Comparison of ENCODE assay signal across 9 cellular contexts in genomic region chr1:64474639-64475038, GRCh38. TPM values are rescaled to one million over a fixed set of nuclear protein-coding genes. Genes with fewer than 3 reads are reported as not detected.
DNase-seq lines count a peak whose midpoint lies in the region; ATAC-seq, FAIRE-seq and TF ChIP-seq lines count a peak whose summit lies in the region.
"Had no signal": no experiment of that assay in that cellular context is flagged by ENCODE, and none has a peak within 500 bp of the region (broad histone marks: within the 10 kb centered on the region; RNA-seq: fewer than 3 reads in every experiment).

No MANE protein-coding gene starts in this region.

- no peaks in the 10 kb centered on the region for H3K9me3 Mint-ChIP-seq in activated naive CD4-positive, alpha-beta T cell treated with anti-CD3 and anti-CD28 coated beads, Interleukin-2, amount 50 U/mL, for 72 hours
- H3K9me3 Mint-ChIP-seq: effector memory CD8-positive, alpha-beta T cell had no signal

- DNase-seq in HUDEP-2 (lab: John Stamatoyannopoulos, UW; ENCODE audit: unreplicated experiment in 76 of 76) = peak in 52 of 76 experiments; percentile 2 to 73 (median 32)
- DNase-seq in SK-N-SH = peak; percentile 24
- no peak for DNase-seq in cardiac muscle cell (ENCODE audit: low read depth in 1 of 2, low spot score in 1 of 2)
- DNase-seq in renal cortical epithelial cell (ENCODE audit: low read depth) = peak; percentile 70
- DNase-seq in inferior parietal cortex (ENCODE audit: extremely low spot score) = no peak
- DNase-seq in NCI-H187 (lab: John Stamatoyannopoulos, UW) = no peak
- no peak for DNase-seq in activated naive CD4-positive, alpha-beta T cell treated with anti-CD3 and anti-CD28 coated beads, Interleukin-2, amount 50 U/mL, for 72 hours (ENCODE audit: low spot score in 2 of 2)
- no peak for DNase-seq in frontal cortex (ENCODE audit: low spot score in 2 of 2)
- DNase-seq: effector memory CD8-positive, alpha-beta T cell had no signal

- H3K9ac ChIP-seq in SK-N-SH = no peak overlapping the region

- H3F3A ChIP-seq in SK-N-SH (replicated peaks; ENCODE audit: insufficient read depth) = peaks cover 10% of the 10 kb centered on the region

- H3K36me3 Mint-ChIP-seq in activated naive CD4-positive, alpha-beta T cell treated with anti-CD3 and anti-CD28 coated beads, Interleukin-2, amount 50 U/mL, for 72 hours = peaks cover 0 to 4% of the 10 kb centered on the region in 2 donors

- H3K4me3 ChIP-seq in SK-N-SH (ENCODE audit: low read depth in 2 of 2, low read length in 1 of 2) (no peak overlapping the region), cardiac muscle cell (peak overlapping the region; percentile 5)

- no peaks in the 10 kb centered on the region for H3K9me2 ChIP-seq in SK-N-SH

- FAIRE-seq in frontal cortex (lab: Jason Lieb, UNC) = no peak

- CTCF ChIA-PET in SK-N-SH (lab: Yijun Ruan, JAX) = interaction anchor here (0.9 to 1.4 kb wide), 3 partner anchors 27 to 205 kb away, joined by 3 to 6 read pairs (median 4); no protein-coding TSS in a partner anchor

- POLR2A ChIA-PET in SK-N-SH (lab: Yijun Ruan, JAX) = interaction anchor here (0.6 kb wide), 1 partner anchor 604 kb away, joined by 3 read pairs; no protein-coding TSS in a partner anchor

- peaks cover 22 to 28% of the 10 kb centered on the region in 2 experiments for H3K4me1 ChIP-seq in SK-N-SH (ENCODE audit: control insufficient read depth in 1 of 2, insufficient read depth in 2 of 2, low read depth in 1 of 2, low read length in 1 of 2)
- peaks cover 61% of the 10 kb centered on the region for H3K4me1 ChIP-seq in cardiac muscle cell (ENCODE audit: low read depth)

- no peak for ATAC-seq in activated naive CD4-positive, alpha-beta T cell treated with anti-CD3 and anti-CD28 coated beads, Interleukin-2, amount 50 U/mL, for 72 hours
- ATAC-seq: effector memory CD8-positive, alpha-beta T cell had no signal

- no peak overlapping the region for H3K4me2 ChIP-seq in SK-N-SH

- TF ChIP-seq CTCF in SK-N-SH (IDR thresholded peaks at IDR 0.05) (no peak), cardiac muscle cell (IDR thresholded peaks at IDR 0.05; ENCODE audit: low read depth, low read length) (no peak)

- peak overlapping the region in 1 of 2 experiments; percentile 19; a peak in 1 of 4 replicates for H3K27ac ChIP-seq in SK-N-SH (ENCODE audit: low read depth in 2 of 2, low read length in 1 of 2)
- H3K27ac ChIP-seq in cardiac muscle cell = peak overlapping the region; percentile 60

- no peak overlapping the region for H3K27ac Mint-ChIP-seq in activated naive CD4-positive, alpha-beta T cell treated with anti-CD3 and anti-CD28 coated beads, Interleukin-2, amount 50 U/mL, for 72 hours
- H3K27ac Mint-ChIP-seq: effector memory CD8-positive, alpha-beta T cell had no signal

- no peak overlapping the region for H2AFZ ChIP-seq in SK-N-SH (ENCODE audit: low read depth)

- TF ChIP-seq RAD21 in SK-N-SH (IDR thresholded peaks at IDR 0.05; ENCODE audit: low read length) = no peak

- no peak for TF ChIP-seq EP300 in SK-N-SH (IDR thresholded peaks at IDR 0.05; ENCODE audit: borderline replicate concordance in 1 of 2, low read depth in 1 of 2, low read length in 1 of 2)

- no peaks in the 10 kb centered on the region for H3K9me3 ChIP-seq in SK-N-SH
- no peaks in the 10 kb centered on the region for H3K9me3 ChIP-seq in cardiac muscle cell (ENCODE audit: low read depth)

- peaks cover 18% of the 10 kb centered on the region for H3K79me2 ChIP-seq in SK-N-SH (ENCODE audit: insufficient read depth)

- no peaks in the 10 kb centered on the region for H4K20me1 ChIP-seq in SK-N-SH (ENCODE audit: insufficient read depth)

- H3K36me3 ChIP-seq in SK-N-SH (replicated peaks in 1 of 2; ENCODE audit: control insufficient read depth in 1 of 2, insufficient read depth in 2 of 2, low read length in 1 of 2) (no peaks in the 10 kb centered on the region), cardiac muscle cell (no peaks in the 10 kb centered on the region)

- 85% methylated on average over 1 of the region's 2 CpGs for WGBS in SK-N-SH (ENCODE audit: low lambda C conversion rate)

- H3K27me3 ChIP-seq in SK-N-SH (ENCODE audit: insufficient read depth) (no peaks in the 10 kb centered on the region), cardiac muscle cell (no peaks in the 10 kb centered on the region)

TF ChIP-seq in SK-N-SH, 30 proteins besides CTCF, POLR2A, EP300 and RAD21:
- TF ChIP-seq MAX (IDR thresholded peaks at IDR 0.05; ENCODE audit: low read depth) (0 out of 2 replicates have a peak, but pooled peaks have one; percentile 13), TCF12 (IDR thresholded peaks at IDR 0.05) (peak; percentile 48; the same call in 1 of the 2 replicates), NFIC (IDR thresholded peaks at IDR 0.05; ENCODE audit: borderline replicate concordance) (peak; percentile 65), RCOR1 (IDR thresholded peaks at IDR 0.05; ENCODE audit: low read length) (no peak)

RNA-seq across cellular contexts. Expression of gene CACHD1, which starts 4.7 kb away (rescaled TPM):
- polyA plus RNA-seq in SK-N-SH (2012; rRNA removed) (2.2 and 2.4 TPM in 2 replicates), cardiac muscle cell (41.3 and 56.4 TPM in 2 replicates)
- polyA plus RNA-seq in SK-N-SH (2012; cell fraction: cytosol; rRNA removed) = 3.2 TPM in 2 replicates
- polyA plus RNA-seq in SK-N-SH (2012; cell fraction: nucleus; rRNA removed) = 3.7 and 4.7 TPM in 2 replicates
- total RNA-seq in cardiac muscle cell (36.6 and 54.4 TPM in 2 replicates), renal cortical epithelial cell (3.3 and 5.9 TPM in 2 replicates), frontal cortex (17.5 TPM)
- total RNA-seq in activated naive CD4-positive, alpha-beta T cell treated with anti-CD3 and anti-CD28 coated beads, Interleukin-2, amount 50 U/mL, for 72 hours = 1 to 10 TPM; 1.1 to 1.6 TPM

Comparison
In these comparisons a context has a peak if more than half of its experiments do, and no peak if none do; other contexts are left out.
1. DNase-seq: peak in HUDEP-2 (52 of 76), SK-N-SH (single experiment) and renal cortical epithelial cell (single experiment); none in cardiac muscle cell (0 of 2), inferior parietal cortex (single experiment), NCI-H187 (0 of 2), activated naive CD4-positive, alpha-beta T cell treated with anti-CD3 and anti-CD28 coated beads, Interleukin-2, amount 50 U/mL, for 72 hours (0 of 2) and frontal cortex (0 of 2).